In the genomic region with DNA sequence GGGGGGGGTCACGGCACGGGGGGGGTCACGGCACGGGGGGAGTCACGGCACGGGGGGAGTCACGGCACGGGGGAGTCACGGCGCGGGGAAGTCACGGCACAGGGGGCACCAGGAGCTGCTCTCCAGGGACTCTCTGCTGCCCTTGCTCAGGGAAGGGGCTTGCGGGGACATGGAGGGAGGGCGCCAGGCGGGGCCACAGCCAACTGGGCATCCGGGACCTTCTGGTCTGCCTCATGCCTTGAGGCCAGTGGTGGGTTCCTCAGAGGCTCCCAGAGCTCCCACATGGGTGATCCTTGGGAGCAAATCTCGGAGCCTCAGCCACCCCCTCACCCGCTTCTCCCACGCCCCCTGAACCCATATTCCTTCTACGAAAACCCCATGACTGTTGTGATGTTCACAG, we compare ENCODE assay signal across 27 cellular contexts.
"Had no signal": no experiment of that assay in that cellular context is flagged by ENCODE, and none has a peak within 500 bp of the region (broad histone marks: within the 10 kb centered on the region; RNA-seq: fewer than 3 reads in every experiment).

No MANE protein-coding gene starts in this region.

- H3K27me3 ChIP-seq: ascending aorta, cardiac muscle cell had no signal

- H3K27ac Mint-ChIP-seq: activated CD4-positive, alpha-beta T cell treated with anti-CD3 and anti-CD28 coated beads, Interleukin-2, amount 10 ng/mL, durations not matched to agents 24 days and 14 days; activated CD8-positive, alpha-beta T cell treated with anti-CD3 and anti-CD28 coated beads for 36 hours; activated naive CD4-positive, alpha-beta T cell treated with anti-CD3 and anti-CD28 coated beads, Interleukin-2, amount 50 U/mL, for 24 hours; activated naive CD8-positive, alpha-beta T cell treated with anti-CD3 and anti-CD28 coated beads, Interleukin-2, amount 10 ng/mL, durations not matched to agents 7 days and 5 days; activated T-cell treated with anti-CD3 and anti-CD28 coated beads, Interleukin-2, amount 50 U/mL, for 72 hours; activated T-helper 2 cell treated with anti-CD3 and anti-CD28 coated beads, Interferon-gamma antibody, Interleukin-2, Interleukin-4, amounts not matched to agents 10 μg/mL and 5 μg/mL and 100 μg/mL, durations not matched to agents 14 hours and 24 hours and 36 hours; T-helper 1 cell treated with Interleukin-12 subunit alpha and Interleukin-12 subunit beta and Interleukin-4 antibody, amounts not matched to agents 30 μg/mL and 1 μg/mL, for 36 hours; T-helper 2 cell treated with Interferon-gamma antibody and Interleukin-4, amounts not matched to agents 5 μg/mL and 100 μg/mL, for 36 hours had no signal

- H3K36me3 Mint-ChIP-seq: activated naive CD4-positive, alpha-beta T cell treated with anti-CD3 and anti-CD28 coated beads, Interleukin-2, amount 50 U/mL, for 24 hours; activated naive CD8-positive, alpha-beta T cell treated with anti-CD3 and anti-CD28 coated beads, Interleukin-2, amount 10 ng/mL, durations not matched to agents 7 days and 5 days had no signal

- H3K4me3 ChIP-seq: ascending aorta, cardiac muscle cell, PC-9 had no signal

- H3K9me3 ChIP-seq: ascending aorta had no signal

- H3K4me2 ChIP-seq: PC-9 had no signal

- DNase-seq: activated CD4-positive, alpha-beta T cell treated with anti-CD3 and anti-CD28 coated beads, Interleukin-2, amount 10 ng/mL, durations not matched to agents 24 days and 14 days; activated CD4-positive, alpha-beta T cell treated with anti-CD3 and anti-CD28 coated beads, Interleukin-2, amount 50 U/mL, for 4 hours; activated CD8-positive, alpha-beta T cell treated with anti-CD3 and anti-CD28 coated beads for 36 hours; activated gamma-delta T cell; activated naive CD4-positive, alpha-beta T cell treated with Interleukin-2 at 50 U/mL for 16 hours; activated naive CD8-positive, alpha-beta T cell treated with anti-CD3 and anti-CD28 coated beads, Interleukin-2, amount 10 ng/mL, durations not matched to agents 7 days and 5 days; activated T-cell treated with anti-CD3 and anti-CD28 coated beads, Interleukin-2, amount 50 U/mL, for 1 hour; activated T-cell treated with anti-CD3 and anti-CD28 coated beads, Interleukin-2, amount 50 U/mL, for 72 hours; amygdala; Karpas-422; NCI-H1048; NCI-H1105 treated with DMSO at 0.1 percent for 48 hours; NCI-H1436; NCI-H1694; NCI-H1930; NCI-H2081 treated with DMSO at 0.1 percent for 48 hours; NCI-H345; NCI-H524 treated with DMSO at 0.1 percent for 48 hours; PC-9; Right ventricle myocardium superior had no signal

- H3K27ac ChIP-seq: ascending aorta, cardiac muscle cell, PC-9 had no signal

- FAIRE-seq: TTC549 had no signal

- H3K4me3 Mint-ChIP-seq: activated CD4-positive, alpha-beta T cell treated with anti-CD3 and anti-CD28 coated beads, Interleukin-2, amount 10 ng/mL, durations not matched to agents 24 days and 14 days; activated CD8-positive, alpha-beta T cell treated with anti-CD3 and anti-CD28 coated beads for 36 hours; activated naive CD4-positive, alpha-beta T cell treated with anti-CD3 and anti-CD28 coated beads, Interleukin-2, amount 50 U/mL, for 24 hours; activated naive CD8-positive, alpha-beta T cell treated with anti-CD3 and anti-CD28 coated beads, Interleukin-2, amount 10 ng/mL, durations not matched to agents 7 days and 5 days; activated T-cell treated with anti-CD3 and anti-CD28 coated beads, Interleukin-2, amount 50 U/mL, for 72 hours; T-helper 1 cell treated with Interleukin-12 subunit alpha and Interleukin-12 subunit beta and Interleukin-4 antibody, amounts not matched to agents 30 μg/mL and 1 μg/mL, for 36 hours; T-helper 2 cell treated with Interferon-gamma antibody and Interleukin-4, amounts not matched to agents 5 μg/mL and 100 μg/mL, for 36 hours had no signal

- H3K4me1 Mint-ChIP-seq: activated CD4-positive, alpha-beta T cell treated with anti-CD3 and anti-CD28 coated beads, Interleukin-2, amount 10 ng/mL, durations not matched to agents 24 days and 14 days; activated naive CD4-positive, alpha-beta T cell treated with anti-CD3 and anti-CD28 coated beads, Interleukin-2, amount 50 U/mL, for 24 hours had no signal

- H3K9me3 Mint-ChIP-seq: activated CD4-positive, alpha-beta T cell treated with anti-CD3 and anti-CD28 coated beads, Interleukin-2, amount 10 ng/mL, durations not matched to agents 24 days and 14 days; activated CD8-positive, alpha-beta T cell treated with anti-CD3 and anti-CD28 coated beads for 36 hours; activated naive CD4-positive, alpha-beta T cell treated with anti-CD3 and anti-CD28 coated beads, Interleukin-2, amount 50 U/mL, for 24 hours; activated T-cell treated with anti-CD3 and anti-CD28 coated beads, Interleukin-2, amount 50 U/mL, for 72 hours; activated T-helper 2 cell treated with anti-CD3 and anti-CD28 coated beads, Interferon-gamma antibody, Interleukin-2, Interleukin-4, amounts not matched to agents 10 μg/mL and 5 μg/mL and 100 μg/mL, durations not matched to agents 14 hours and 24 hours and 36 hours; T-helper 1 cell treated with Interleukin-12 subunit alpha and Interleukin-12 subunit beta and Interleukin-4 antibody, amounts not matched to agents 30 μg/mL and 1 μg/mL, for 36 hours; T-helper 2 cell treated with Interferon-gamma antibody and Interleukin-4, amounts not matched to agents 5 μg/mL and 100 μg/mL, for 36 hours had no signal

- H3K36me3 ChIP-seq: ascending aorta, cardiac muscle cell had no signal

- ATAC-seq: activated CD8-positive, alpha-beta T cell treated with anti-CD3 and anti-CD28 coated beads for 36 hours; activated T-cell treated with anti-CD3 and anti-CD28 coated beads, Interleukin-2, amount 50 U/mL, for 72 hours had no signal

- H3K4me1 ChIP-seq: ascending aorta had no signal
